In genomic region chr19:34191355-34191962, GRCh38 we compare ENCODE assay signal across 1 cellular context.
TF ChIP-seq lines count a peak whose summit lies in the region.

No MANE protein-coding gene starts in this region.

TF ChIP-seq in WTC11, 78 proteins besides CTCF, POLR2A, EP300 and RAD21 (continued from another document):
- TF ChIP-seq HMGA2 (CRISPR knock-in tag; IDR thresholded peaks at IDR 0.05) (no peak), ZBTB21 (CRISPR knock-in tag; IDR thresholded peaks at IDR 0.05; ENCODE audit: borderline replicate concordance) (no peak), NFATC4 (CRISPR knock-in tag; IDR thresholded peaks at IDR 0.05) (no peak), SMAD4 (CRISPR knock-in tag; IDR thresholded peaks at IDR 0.05) (no peak), ZNF425 (CRISPR knock-in tag; conservative IDR thresholded peaks at IDR 0.05) (no peak), EMX1 (CRISPR knock-in tag; IDR thresholded peaks at IDR 0.05) (no peak), PRRX2 (CRISPR knock-in tag; IDR thresholded peaks at IDR 0.05) (no peak)
- TF ChIP-seq, protein P1, sequence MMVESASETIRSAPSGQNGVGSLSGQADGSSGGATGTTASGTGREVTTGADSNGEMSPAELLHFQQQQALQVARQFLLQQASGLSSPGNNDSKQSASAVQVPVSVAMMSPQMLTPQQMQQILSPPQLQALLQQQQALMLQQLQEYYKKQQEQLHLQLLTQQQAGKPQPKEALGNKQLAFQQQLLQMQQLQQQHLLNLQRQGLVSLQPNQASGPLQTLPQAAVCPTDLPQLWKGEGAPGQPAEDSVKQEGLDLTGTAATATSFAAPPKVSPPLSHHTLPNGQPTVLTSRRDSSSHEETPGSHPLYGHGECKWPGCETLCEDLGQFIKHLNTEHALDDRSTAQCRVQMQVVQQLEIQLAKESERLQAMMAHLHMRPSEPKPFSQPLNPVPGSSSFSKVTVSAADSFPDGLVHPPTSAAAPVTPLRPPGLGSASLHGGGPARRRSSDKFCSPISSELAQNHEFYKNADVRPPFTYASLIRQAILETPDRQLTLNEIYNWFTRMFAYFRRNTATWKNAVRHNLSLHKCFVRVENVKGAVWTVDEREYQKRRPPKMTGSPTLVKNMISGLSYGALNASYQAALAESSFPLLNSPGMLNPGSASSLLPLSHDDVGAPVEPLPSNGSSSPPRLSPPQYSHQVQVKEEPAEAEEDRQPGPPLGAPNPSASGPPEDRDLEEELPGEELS (CRISPR knock-in tag; IDR thresholded peaks at IDR 0.05): no peak
- TF ChIP-seq, protein P2, sequence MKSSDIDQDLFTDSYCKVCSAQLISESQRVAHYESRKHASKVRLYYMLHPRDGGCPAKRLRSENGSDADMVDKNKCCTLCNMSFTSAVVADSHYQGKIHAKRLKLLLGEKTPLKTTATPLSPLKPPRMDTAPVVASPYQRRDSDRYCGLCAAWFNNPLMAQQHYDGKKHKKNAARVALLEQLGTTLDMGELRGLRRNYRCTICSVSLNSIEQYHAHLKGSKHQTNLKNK (CRISPR knock-in tag; IDR thresholded peaks at IDR 0.05): no peak
